1 cellular context compared by ENCODE assay signal in the genomic region with DNA sequence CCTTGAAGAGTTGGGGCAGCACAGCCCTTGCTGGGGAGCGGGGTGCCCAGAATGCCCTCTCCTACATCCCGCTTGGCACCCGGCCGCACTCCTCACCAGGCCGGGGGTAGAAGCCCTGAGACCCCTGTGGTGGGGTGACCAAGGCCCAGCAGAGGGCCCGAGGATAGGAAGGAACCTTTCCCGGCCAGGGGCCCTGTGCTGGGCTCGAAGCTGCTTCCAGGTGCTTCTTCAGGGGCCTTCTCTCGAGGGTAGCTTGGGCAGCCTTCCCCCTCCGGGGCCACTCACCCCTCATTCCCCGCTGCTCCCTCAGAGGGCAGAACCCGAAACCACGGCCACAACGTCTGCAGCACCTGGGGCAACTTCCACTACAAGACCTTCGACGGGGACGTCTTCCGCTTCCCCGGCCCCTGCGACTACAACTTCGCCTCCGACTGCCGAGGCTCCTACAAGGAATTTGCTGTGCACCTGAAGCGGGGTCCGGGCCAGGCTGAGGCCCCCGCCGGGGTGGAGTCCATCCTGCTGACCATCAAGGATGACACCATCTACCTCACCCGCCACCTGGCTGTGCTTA.
TF ChIP-seq lines count a peak whose summit lies in the region.

No MANE protein-coding gene starts in this region.

TF ChIP-seq in GM23338, 12 proteins besides CTCF, POLR2A, EP300 and RAD21 (continued from another document):
- TF ChIP-seq ZNF462 (CRISPR knock-in tag; IDR thresholded peaks at IDR 0.05), result no peak
- TF ChIP-seq NANOG (IDR thresholded peaks at IDR 0.05; ENCODE audit: borderline replicate concordance), result no peak
- no peak for TF ChIP-seq ZNF331 (CRISPR knock-in tag; IDR thresholded peaks at IDR 0.05; ENCODE audit: low read depth)
- TF ChIP-seq STAT1 (IDR thresholded peaks at IDR 0.05; ENCODE audit: unreplicated experiment), result no peak
- no peak for TF ChIP-seq ZNF114 (CRISPR knock-in tag; IDR thresholded peaks at IDR 0.05)
- TF ChIP-seq POLR2AphosphoS5 (IDR thresholded peaks at IDR 0.05; ENCODE audit: low read depth), result no peak
- no peak for TF ChIP-seq EZH2 (IDR thresholded peaks at IDR 0.05; ENCODE audit: low read depth, unreplicated experiment)
- no peak for TF ChIP-seq JUNB (IDR thresholded peaks at IDR 0.05; ENCODE audit: unreplicated experiment)
- no peak for TF ChIP-seq CREB1 (CRISPR knock-in tag; IDR thresholded peaks at IDR 0.05; ENCODE audit: low read depth)
- TF ChIP-seq ETS1 (IDR thresholded peaks at IDR 0.05), result no peak
TF ChIP-seq in GM23338: peak in this region for 0.
